13 cellular contexts compared by ENCODE assay signal in genomic region chr12:96456265-96456974, GRCh38. TPM values are rescaled to one million over a fixed set of nuclear protein-coding genes. Genes with fewer than 3 reads are reported as not detected.
DNase-seq lines count a peak whose midpoint lies in the region; ATAC-seq and TF ChIP-seq lines count a peak whose summit lies in the region.
"Had no signal": no experiment of that assay in that cellular context is flagged by ENCODE, and none has a peak within 500 bp of the region (broad histone marks: within the 10 kb centered on the region; RNA-seq: fewer than 3 reads in every experiment).

No MANE protein-coding gene starts in this region.

- H3K27me3 ChIP-seq in Karpas-422 (ENCODE audit: low read length) (no peaks in the 10 kb centered on the region), SK-N-SH (ENCODE audit: insufficient read depth) (no peaks in the 10 kb centered on the region), tibial artery (no peaks in the 10 kb centered on the region)
- no peaks in the 10 kb centered on the region for H3K27me3 ChIP-seq in naive thymus-derived CD4-positive, alpha-beta T cell (ENCODE audit: control insufficient read depth in 2 of 2, insufficient read depth in 2 of 2, low read length in 2 of 2)
- H3K27me3 ChIP-seq: esophagus squamous epithelium had no signal

- CTCF ChIA-PET in naive thymus-derived CD4-positive, alpha-beta T cell (lab: Charles Lee) = interaction anchor here (1.9 kb wide), 1 partner anchor 11 kb away, joined by 5 read pairs; no protein-coding TSS in a partner anchor
- CTCF ChIA-PET in SK-N-SH (lab: Yijun Ruan, JAX) = interaction anchor here (1.5 kb wide), 1 partner anchor 32 kb away, joined by 4 read pairs; no protein-coding TSS in a partner anchor

- intact Hi-C loops in naive thymus-derived CD4-positive, alpha-beta T cell (cut with micrococcal nuclease) = no loop called here
- intact Hi-C loops in tibial artery (cut with DNase I; ENCODE audit: low total_unique reads) = no loop called here

- H2AFZ ChIP-seq in Karpas-422 (ENCODE audit: low read length) = no peak overlapping the region
- no peak overlapping the region for H2AFZ ChIP-seq in SK-N-SH (ENCODE audit: low read depth)

- H3K36me3 ChIP-seq in Karpas-422 (ENCODE audit: insufficient read depth, low read length) = no peaks in the 10 kb centered on the region
- no peaks in the 10 kb centered on the region for H3K36me3 ChIP-seq in naive thymus-derived CD4-positive, alpha-beta T cell (ENCODE audit: control insufficient read depth in 2 of 3, insufficient read depth in 3 of 3, low read length in 3 of 3)
- no peaks in the 10 kb centered on the region for H3K36me3 ChIP-seq in SK-N-SH (replicated peaks in 1 of 2; ENCODE audit: control insufficient read depth in 1 of 2, insufficient read depth in 2 of 2, low read length in 1 of 2)
- H3K36me3 ChIP-seq in tibial artery = no peaks in the 10 kb centered on the region
- H3K36me3 ChIP-seq: esophagus squamous epithelium had no signal

- peak overlapping the region in 1 of 9 donors; percentile 59 for H3K27ac Mint-ChIP-seq in naive thymus-derived CD4-positive, alpha-beta T cell
- H3K27ac Mint-ChIP-seq: activated naive CD8-positive, alpha-beta T cell treated with anti-CD3 and anti-CD28 coated beads, Interleukin-2, amount 10 ng/mL, durations not matched to agents 7 days and 5 days had no signal

- no peaks in the 10 kb centered on the region for H3K79me2 ChIP-seq in Karpas-422 (ENCODE audit: low read length)
- no peaks in the 10 kb centered on the region for H3K79me2 ChIP-seq in SK-N-SH (ENCODE audit: insufficient read depth)

- no peak overlapping the region for H3K4me3 ChIP-seq in Karpas-422 (ENCODE audit: low read length)
- H3K4me3 ChIP-seq in naive thymus-derived CD4-positive, alpha-beta T cell (ENCODE audit: low read length) = no peak overlapping the region
- H3K4me3 ChIP-seq in SK-N-SH (ENCODE audit: low read depth in 2 of 2, low read length in 1 of 2) = no peak overlapping the region
- no peak overlapping the region for H3K4me3 ChIP-seq in tibial artery
- H3K4me3 ChIP-seq: esophagus squamous epithelium had no signal

- no peak for TF ChIP-seq CTCF in SK-N-SH (IDR thresholded peaks at IDR 0.05)
- no peak for TF ChIP-seq CTCF in tibial artery (IDR thresholded peaks at IDR 0.05)

- H3K9me2 ChIP-seq in Karpas-422 (replicated peaks; ENCODE audit: insufficient read depth, low read length) = no peaks in the 10 kb centered on the region
- H3K9me2 ChIP-seq in SK-N-SH = no peaks in the 10 kb centered on the region

- ATAC-seq in GM19324 (IDR thresholded peaks at IDR 0.05; ENCODE audit: low FRiP score, unreplicated experiment) = peak; percentile 75
- ATAC-seq in HG02763 (IDR thresholded peaks at IDR 0.05; ENCODE audit: unreplicated experiment) = peak; percentile 79
- ATAC-seq in naive thymus-derived CD4-positive, alpha-beta T cell = peak; percentile 46
- ATAC-seq: left colon had no signal

- no peak for TF ChIP-seq RAD21 in SK-N-SH (IDR thresholded peaks at IDR 0.05; ENCODE audit: low read length)

- no peaks in the 10 kb centered on the region for H3K27me3 Mint-ChIP-seq in naive thymus-derived CD4-positive, alpha-beta T cell

- DNase-seq in Karpas-422 = peak; percentile 45
- DNase-seq in naive thymus-derived CD4-positive, alpha-beta T cell = no peak
- no peak for DNase-seq in NCI-H2196 (lab: John Stamatoyannopoulos, UW; ENCODE audit: unreplicated experiment)
- no peak for DNase-seq in SK-N-SH
- DNase-seq in stimulated activated naive CD4-positive, alpha-beta T cell treated with Interleukin-2 at 50 U/mL for 16 hours (lab: John Stamatoyannopoulos, UW) = no peak
- DNase-seq in tibial artery = no peak
- DNase-seq: activated CD4-positive, CD25-positive, alpha-beta regulatory T cell; activated naive CD8-positive, alpha-beta T cell treated with anti-CD3 and anti-CD28 coated beads, Interleukin-2, amount 10 ng/mL, durations not matched to agents 7 days and 5 days; EL; esophagus squamous epithelium; left colon had no signal

- H3K9me3 Mint-ChIP-seq in naive thymus-derived CD4-positive, alpha-beta T cell = peaks cover 0 to 5% (median 0%) of the 10 kb centered on the region in 11 donors

- peaks cover 5 to 16% (median 9%) of the 10 kb centered on the region in 7 donors for H3K4me1 Mint-ChIP-seq in naive thymus-derived CD4-positive, alpha-beta T cell

- H3F3A ChIP-seq in SK-N-SH (replicated peaks; ENCODE audit: insufficient read depth) = peaks cover 16% of the 10 kb centered on the region

- WGBS in SK-N-SH (ENCODE audit: low lambda C conversion rate) = 86% methylated on average over 5 of the region's 5 CpGs

- no peaks in the 10 kb centered on the region for H3K9me3 ChIP-seq in Karpas-422 (ENCODE audit: low read length)
- no peaks in the 10 kb centered on the region for H3K9me3 ChIP-seq in naive thymus-derived CD4-positive, alpha-beta T cell (ENCODE audit: control insufficient read depth in 2 of 3, low read length in 3 of 3)
- H3K9me3 ChIP-seq in SK-N-SH = no peaks in the 10 kb centered on the region
- no peaks in the 10 kb centered on the region for H3K9me3 ChIP-seq in tibial artery
- H3K9me3 ChIP-seq: esophagus squamous epithelium had no signal

- H3K27ac ChIP-seq in Karpas-422 (ENCODE audit: low read length) (no peak overlapping the region), SK-N-SH (ENCODE audit: low read depth in 2 of 2, low read length in 1 of 2) (no peak overlapping the region), tibial artery (no peak overlapping the region)
- no peak overlapping the region for H3K27ac ChIP-seq in naive thymus-derived CD4-positive, alpha-beta T cell (ENCODE audit: low read depth, low read length)
- H3K27ac ChIP-seq: esophagus squamous epithelium had no signal

- H3K4me1 ChIP-seq in Karpas-422 (ENCODE audit: low read length) = peaks cover 9% of the 10 kb centered on the region
- H3K4me1 ChIP-seq in naive thymus-derived CD4-positive, alpha-beta T cell (ENCODE audit: control insufficient read depth in 2 of 2, insufficient read depth in 2 of 2, low read length in 2 of 2) = no peaks in the 10 kb centered on the region
- no peaks in the 10 kb centered on the region for H3K4me1 ChIP-seq in SK-N-SH (ENCODE audit: control insufficient read depth in 1 of 2, insufficient read depth in 2 of 2, low read depth in 1 of 2, low read length in 1 of 2)
- H3K4me1 ChIP-seq in tibial artery = no peaks in the 10 kb centered on the region

- H4K20me1 ChIP-seq in Karpas-422 (ENCODE audit: insufficient read depth, low read depth, low read length) (no peaks in the 10 kb centered on the region), SK-N-SH (ENCODE audit: insufficient read depth) (no peaks in the 10 kb centered on the region)

- H3K4me3 Mint-ChIP-seq in naive thymus-derived CD4-positive, alpha-beta T cell = no peak overlapping the region
- H3K4me3 Mint-ChIP-seq: activated naive CD8-positive, alpha-beta T cell treated with anti-CD3 and anti-CD28 coated beads, Interleukin-2, amount 10 ng/mL, durations not matched to agents 7 days and 5 days had no signal

- TF ChIP-seq EP300 in SK-N-SH (IDR thresholded peaks at IDR 0.05; ENCODE audit: borderline replicate concordance in 1 of 2, low read depth in 1 of 2, low read length in 1 of 2) = no peak

- peaks cover 0 to 7% (median 0%) of the 10 kb centered on the region in 5 donors for H3K36me3 Mint-ChIP-seq in naive thymus-derived CD4-positive, alpha-beta T cell

- POLR2A ChIA-PET in naive thymus-derived CD4-positive, alpha-beta T cell (lab: Charles Lee) = interaction anchor here (0.7 kb wide), 1 partner anchor 452 kb away, joined by 3 read pairs; no protein-coding TSS in a partner anchor
- POLR2A ChIA-PET in SK-N-SH (lab: Yijun Ruan, JAX) = no interaction called here

- H3K4me2 ChIP-seq in Karpas-422 (ENCODE audit: low read depth, low read length, poor library complexity, severe bottlenecking) (peak overlapping the region; percentile 15), SK-N-SH (no peak overlapping the region)

- H3K9ac ChIP-seq in Karpas-422 (ENCODE audit: low read length) (no peak overlapping the region), SK-N-SH (no peak overlapping the region)

TF ChIP-seq in SK-N-SH, 30 proteins besides CTCF, POLR2A, EP300 and RAD21 (continues in another document):
- no peak for TF ChIP-seq REST (IDR thresholded peaks at IDR 0.05; ENCODE audit: low read depth, low read length)

RNA-seq across cellular contexts. Expression of gene CFAP54, which starts 33.0 kb away (rescaled TPM):
- not detected in 2 replicates for total RNA-seq in Karpas-422 (2014; rRNA removed; shearing (Covaris generic); ENCODE audit: low replicate concordance)
- total RNA-seq in naive thymus-derived CD4-positive, alpha-beta T cell = under 1 TPM; 0.22 to 0.93 (median 0.30) TPM
- under 1 TPM in 1 of 2 donors, not detected in 1; 0.07 TPM for polyA plus RNA-seq in naive thymus-derived CD4-positive, alpha-beta T cell
- polyA plus RNA-seq in SK-N-SH (2012; rRNA removed) = 0.87 and 1.1 TPM in 2 replicates
- 1.1 and 1.5 TPM in 2 replicates for polyA plus RNA-seq in SK-N-SH (2012; cell fraction: cytosol; rRNA removed)
- polyA plus RNA-seq in SK-N-SH (2012; cell fraction: nucleus; rRNA removed) = 1.9 and 3.1 TPM in 2 replicates

RNA-seq across cellular contexts. Expression of gene CDK17, which starts 56.2 kb away (rescaled TPM):
- 35.6 and 71.2 TPM in 2 replicates for total RNA-seq in Karpas-422 (2014; rRNA removed; shearing (Covaris generic); ENCODE audit: low replicate concordance)
- total RNA-seq in naive thymus-derived CD4-positive, alpha-beta T cell = 100 to 1,000 TPM in 2 of 5 experiments, 10 to 100 TPM in 3; 39.7 to 112 (median 67.9) TPM
- 10 to 100 TPM; 30.0 to 50.8 TPM for polyA plus RNA-seq in naive thymus-derived CD4-positive, alpha-beta T cell
- 11.7 and 12.4 TPM in 2 replicates for polyA plus RNA-seq in SK-N-SH (2012; rRNA removed)
- 14.0 and 16.6 TPM in 2 replicates for polyA plus RNA-seq in SK-N-SH (2012; cell fraction: cytosol; rRNA removed)
- 12.6 and 24.0 TPM in 2 replicates for polyA plus RNA-seq in SK-N-SH (2012; cell fraction: nucleus; rRNA removed)
